1 cellular context compared by ENCODE assay signal in the genomic region with DNA sequence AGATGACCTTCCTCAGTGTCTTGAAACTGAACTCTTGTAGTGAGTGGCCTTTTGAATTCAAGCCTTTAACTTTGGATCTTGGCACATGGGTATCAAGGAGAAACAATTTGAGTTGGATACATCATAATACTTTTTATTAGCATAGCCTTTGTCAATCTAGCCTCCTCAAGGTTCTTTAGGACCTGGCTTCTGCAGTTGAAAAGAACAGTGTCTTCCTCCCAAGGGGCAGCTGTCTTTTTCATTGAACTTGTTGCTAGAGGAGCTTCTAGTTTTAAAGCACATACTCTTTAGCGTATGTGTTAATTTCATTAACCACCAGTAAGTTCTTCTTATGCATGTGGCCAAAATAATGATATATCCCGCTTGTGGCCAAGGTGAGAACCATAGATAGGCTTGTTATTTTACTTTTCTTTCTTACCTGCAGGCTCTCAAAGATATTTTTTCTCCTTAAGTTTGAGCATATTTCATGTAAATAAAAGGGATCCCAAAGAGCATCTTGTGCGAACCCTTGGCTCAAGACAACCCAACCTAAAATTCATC.
TF ChIP-seq lines count a peak whose summit lies in the region.

No MANE protein-coding gene starts in this region.

TF ChIP-seq in HepG2, 621 proteins besides CTCF, POLR2A, EP300 and RAD21:
- TF ChIP-seq, protein P1, sequence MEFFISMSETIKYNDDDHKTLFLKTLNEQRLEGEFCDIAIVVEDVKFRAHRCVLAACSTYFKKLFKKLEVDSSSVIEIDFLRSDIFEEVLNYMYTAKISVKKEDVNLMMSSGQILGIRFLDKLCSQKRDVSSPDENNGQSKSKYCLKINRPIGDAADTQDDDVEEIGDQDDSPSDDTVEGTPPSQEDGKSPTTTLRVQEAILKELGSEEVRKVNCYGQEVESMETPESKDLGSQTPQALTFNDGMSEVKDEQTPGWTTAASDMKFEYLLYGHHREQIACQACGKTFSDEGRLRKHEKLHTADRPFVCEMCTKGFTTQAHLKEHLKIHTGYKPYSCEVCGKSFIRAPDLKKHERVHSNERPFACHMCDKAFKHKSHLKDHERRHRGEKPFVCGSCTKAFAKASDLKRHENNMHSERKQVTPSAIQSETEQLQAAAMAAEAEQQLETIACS (CRISPR knock-in tag; IDR thresholded peaks at IDR 0.05) = no peak
- TF ChIP-seq RBM22 (optimal IDR thresholded peaks at IDR 0.05; ENCODE audit: low read length) (peak; percentile 93), RFXANK (CRISPR knock-in tag; IDR thresholded peaks at IDR 0.05) (no peak), POLR2AphosphoS5 (IDR thresholded peaks at IDR 0.05; ENCODE audit: low read depth, low read length) (0 out of 2 replicates have a peak, but pooled peaks have one; percentile 11)
- TF ChIP-seq, protein P2, sequence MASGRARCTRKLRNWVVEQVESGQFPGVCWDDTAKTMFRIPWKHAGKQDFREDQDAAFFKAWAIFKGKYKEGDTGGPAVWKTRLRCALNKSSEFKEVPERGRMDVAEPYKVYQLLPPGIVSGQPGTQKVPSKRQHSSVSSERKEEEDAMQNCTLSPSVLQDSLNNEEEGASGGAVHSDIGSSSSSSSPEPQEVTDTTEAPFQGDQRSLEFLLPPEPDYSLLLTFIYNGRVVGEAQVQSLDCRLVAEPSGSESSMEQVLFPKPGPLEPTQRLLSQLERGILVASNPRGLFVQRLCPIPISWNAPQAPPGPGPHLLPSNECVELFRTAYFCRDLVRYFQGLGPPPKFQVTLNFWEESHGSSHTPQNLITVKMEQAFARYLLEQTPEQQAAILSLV (CRISPR knock-in tag; IDR thresholded peaks at IDR 0.05; ENCODE audit: borderline replicate concordance) = no peak
TF ChIP-seq in HepG2: peak in this region for 2.
